2 cellular contexts compared by ENCODE assay signal in the genomic region with DNA sequence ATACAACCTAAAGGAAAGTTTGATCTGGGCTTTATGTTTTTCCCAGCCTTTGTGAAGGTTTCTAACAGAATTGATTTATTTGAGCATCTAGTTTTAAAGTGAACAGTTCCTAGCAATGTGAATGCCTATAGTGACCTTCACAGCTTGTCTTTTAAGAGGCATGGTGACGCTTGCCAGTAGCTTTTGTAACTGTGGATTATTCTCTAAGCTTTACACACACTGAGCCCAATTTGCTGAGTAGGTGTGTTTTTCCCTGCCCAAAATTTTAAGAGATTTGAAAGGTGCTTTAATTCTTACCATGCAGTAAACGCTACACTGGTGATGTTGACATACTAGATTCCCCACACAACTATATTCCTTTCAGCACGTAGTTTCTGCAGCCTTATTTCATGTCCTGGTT.
A peak's percentile ranks its signal among the peaks of the same experiment; 100 is the strongest.
TF ChIP-seq lines count a peak whose summit lies in the region.

No MANE protein-coding gene starts in this region.

TF ChIP-seq in IMR-90, 13 proteins besides CTCF, POLR2A, EP300 and RAD21:
- no peak for TF ChIP-seq SMC3 (IDR thresholded peaks at IDR 0.05; ENCODE audit: low read depth, low read length)
- no peak for TF ChIP-seq MAFK (IDR thresholded peaks at IDR 0.05; ENCODE audit: low read depth, low read length)

TF ChIP-seq in K562, 482 proteins besides CTCF, POLR2A, EP300 and RAD21:
- no peak for TF ChIP-seq TEAD1 (CRISPR knock-in tag; IDR thresholded peaks at IDR 0.05)
- 0 out of 2 replicates have a peak, but pooled peaks have one; percentile 15 for TF ChIP-seq ZNF316 (IDR thresholded peaks at IDR 0.05)
